Comparison of ENCODE assay signal across 22 cellular contexts in the genomic region with DNA sequence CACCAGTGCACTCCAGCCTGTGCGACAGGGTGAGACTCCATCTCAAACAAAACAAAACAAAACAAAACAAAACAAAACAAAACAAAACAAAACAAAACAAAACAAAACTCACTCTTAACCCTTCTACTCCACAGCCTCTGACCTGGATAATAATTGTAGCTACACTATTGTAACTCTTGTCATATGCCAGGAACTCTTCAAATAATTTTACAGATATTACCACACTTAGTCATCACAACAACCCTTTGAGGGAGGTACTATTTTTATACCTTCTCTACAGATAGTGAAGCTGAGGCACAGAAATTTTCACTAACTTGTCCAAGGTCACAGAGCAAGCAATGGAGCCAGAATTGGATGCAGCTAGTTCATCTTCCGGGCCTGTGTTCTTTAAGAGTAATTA.
"Had no signal": no experiment of that assay in that cellular context is flagged by ENCODE, and none has a peak within 500 bp of the region (broad histone marks: within the 10 kb centered on the region; RNA-seq: fewer than 3 reads in every experiment).

No MANE protein-coding gene starts in this region.

- H3K36me3 ChIP-seq: colonic mucosa, esophagus squamous epithelium, gastrocnemius medialis, heart right ventricle, left lung, lower lobe of right lung had no signal

- H3K4me1 ChIP-seq: colonic mucosa, esophagus squamous epithelium, gastrocnemius medialis, heart right ventricle, left lung, lower lobe of right lung had no signal

- H3K27ac ChIP-seq: colonic mucosa, epithelial cell of prostate, esophagus squamous epithelium, gastrocnemius medialis, heart right ventricle, left lung, lower lobe of right lung had no signal

- H3K4me3 ChIP-seq: colonic mucosa, esophagus squamous epithelium, gastrocnemius medialis, heart right ventricle, left lung, lower lobe of right lung, mucosa of descending colon had no signal

- H3K9me3 ChIP-seq: colonic mucosa, esophagus squamous epithelium, gastrocnemius medialis, lower lobe of right lung, mucosa of descending colon had no signal

- DNase-seq: colonic mucosa; cortex of kidney; effector CD8-positive, alpha-beta T cell; effector memory CD8-positive, alpha-beta T cell; endodermal cell; erythroblast; esophagus squamous epithelium; foreskin fibroblast; foreskin melanocyte; gastrocnemius medialis; glutamatergic neuron; head of caudate nucleus; heart right ventricle; hippocampal formation; left cardiac atrium; left lung; left ventricle myocardium superior; lower lobe of right lung; mesenchymal stem cell; mucosa of descending colon had no signal

- ATAC-seq: effector memory CD8-positive, alpha-beta T cell; esophagus mucosa; gastrocnemius medialis; heart right ventricle; left cardiac atrium; left lung; left ventricle myocardium superior; lower lobe of right lung; mucosa of descending colon had no signal

- H3K27me3 ChIP-seq: colonic mucosa, esophagus squamous epithelium, gastrocnemius medialis, heart right ventricle, left lung had no signal
